Comparison of ENCODE assay signal across 19 cellular contexts in the genomic region with DNA sequence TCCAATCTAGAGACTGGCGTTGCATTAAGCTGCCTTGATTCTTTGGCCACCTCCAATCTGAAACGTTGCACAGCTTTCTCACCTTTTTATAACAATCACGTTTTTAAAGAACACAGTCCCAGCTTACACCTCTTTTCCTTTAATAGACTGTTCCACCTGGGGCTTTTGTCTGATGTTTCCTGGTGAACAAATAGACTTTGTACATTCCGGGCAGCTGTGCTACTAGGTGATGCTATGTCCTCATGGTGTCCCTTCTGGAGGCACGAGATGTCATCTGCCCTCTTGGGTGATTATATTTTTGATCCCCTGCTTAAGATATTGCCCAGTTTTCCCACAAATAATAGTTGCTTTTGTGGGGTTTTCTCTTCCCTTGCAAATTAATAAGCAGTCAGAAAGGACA.
"Had no signal": no experiment of that assay in that cellular context is flagged by ENCODE, and none has a peak within 500 bp of the region (broad histone marks: within the 10 kb centered on the region; RNA-seq: fewer than 3 reads in every experiment).

No MANE protein-coding gene starts in this region.

- H3K4me3 ChIP-seq: cardiac muscle cell had no signal

- H3K27ac Mint-ChIP-seq: activated CD8-positive, alpha-beta T cell treated with anti-CD3 and anti-CD28 coated beads for 36 hours; activated naive CD4-positive, alpha-beta T cell treated with anti-CD3 and anti-CD28 coated beads, Interleukin-2, amount 10 ng/mL, durations not matched to agents 7 days and 5 days; activated naive CD8-positive, alpha-beta T cell treated with anti-CD3 and anti-CD28 coated beads for 36 hours; activated T-cell treated with anti-CD3 and anti-CD28 coated beads, Interleukin-2, amount 50 U/mL, for 72 hours; activated T-helper 2 cell treated with anti-CD3 and anti-CD28 coated beads, Interferon-gamma antibody, Interleukin-2, Interleukin-4, amounts not matched to agents 10 μg/mL and 5 μg/mL and 100 μg/mL, durations not matched to agents 14 hours and 24 hours and 36 hours had no signal

- H3K9me3 Mint-ChIP-seq: activated CD8-positive, alpha-beta T cell treated with anti-CD3 and anti-CD28 coated beads for 36 hours; activated naive CD8-positive, alpha-beta T cell treated with anti-CD3 and anti-CD28 coated beads for 36 hours; activated T-helper 2 cell treated with anti-CD3 and anti-CD28 coated beads, Interferon-gamma antibody, Interleukin-2, Interleukin-4, amounts not matched to agents 10 μg/mL and 5 μg/mL and 100 μg/mL, durations not matched to agents 14 hours and 24 hours and 36 hours had no signal

- DNase-seq: activated CD4-positive, alpha-beta T cell treated with anti-CD3 and anti-CD28 coated beads for 4 hours; activated CD8-positive, alpha-beta memory T cell treated with anti-CD3 and anti-CD28 coated beads, Interleukin-2, amount 50 U/mL, for 4 hours; activated CD8-positive, alpha-beta T cell treated with anti-CD3 and anti-CD28 coated beads for 36 hours; activated gamma-delta T cell treated with Interleukin-2 at 50 U/mL for 16 hours; activated naive CD4-positive, alpha-beta T cell treated with anti-CD3 and anti-CD28 coated beads, Interleukin-2, amount 10 ng/mL, durations not matched to agents 7 days and 5 days; activated naive CD8-positive, alpha-beta T cell treated with anti-CD3 and anti-CD28 coated beads for 36 hours; activated T-cell treated with anti-CD3 and anti-CD28 coated beads, Interleukin-2, amount 50 U/mL, for 72 hours; brain microvascular endothelial cell; NCI-H1105; NCI-H1436; NCI-H187 treated with DMSO at 0.1 percent for 48 hours; NCI-H2081 treated with DMSO at 0.1 percent for 48 hours; NCI-H2171; NCI-H2227 treated with DMSO at 0.1 percent for 48 hours; SIG-M5; T-helper 1 cell had no signal

- ATAC-seq: activated CD4-positive, CD25-positive, alpha-beta regulatory T cell treated with anti-CD3 and anti-CD28 coated beads, Interleukin-2, amount 50 U/mL, for 24 hours; activated CD8-positive, alpha-beta T cell treated with anti-CD3 and anti-CD28 coated beads for 36 hours; activated T-cell treated with anti-CD3 and anti-CD28 coated beads, Interleukin-2, amount 50 U/mL, for 72 hours had no signal

- H3K36me3 Mint-ChIP-seq: activated naive CD4-positive, alpha-beta T cell treated with anti-CD3 and anti-CD28 coated beads, Interleukin-2, amount 10 ng/mL, durations not matched to agents 7 days and 5 days; activated naive CD8-positive, alpha-beta T cell treated with anti-CD3 and anti-CD28 coated beads for 36 hours had no signal

- H3K4me1 Mint-ChIP-seq: activated naive CD4-positive, alpha-beta T cell treated with anti-CD3 and anti-CD28 coated beads, Interleukin-2, amount 10 ng/mL, durations not matched to agents 7 days and 5 days; activated naive CD8-positive, alpha-beta T cell treated with anti-CD3 and anti-CD28 coated beads for 36 hours had no signal

- H3K36me3 ChIP-seq: brain microvascular endothelial cell, cardiac muscle cell had no signal

- H3K27me3 Mint-ChIP-seq: activated naive CD4-positive, alpha-beta T cell treated with anti-CD3 and anti-CD28 coated beads, Interleukin-2, amount 10 ng/mL, durations not matched to agents 7 days and 5 days; activated naive CD8-positive, alpha-beta T cell treated with anti-CD3 and anti-CD28 coated beads for 36 hours had no signal

- H3K4me3 Mint-ChIP-seq: activated CD8-positive, alpha-beta T cell treated with anti-CD3 and anti-CD28 coated beads for 36 hours; activated naive CD4-positive, alpha-beta T cell treated with anti-CD3 and anti-CD28 coated beads, Interleukin-2, amount 10 ng/mL, durations not matched to agents 7 days and 5 days; activated naive CD8-positive, alpha-beta T cell treated with anti-CD3 and anti-CD28 coated beads for 36 hours; activated T-cell treated with anti-CD3 and anti-CD28 coated beads, Interleukin-2, amount 50 U/mL, for 72 hours had no signal
